Comparison of ENCODE assay signal across 8 cellular contexts in the genomic region with DNA sequence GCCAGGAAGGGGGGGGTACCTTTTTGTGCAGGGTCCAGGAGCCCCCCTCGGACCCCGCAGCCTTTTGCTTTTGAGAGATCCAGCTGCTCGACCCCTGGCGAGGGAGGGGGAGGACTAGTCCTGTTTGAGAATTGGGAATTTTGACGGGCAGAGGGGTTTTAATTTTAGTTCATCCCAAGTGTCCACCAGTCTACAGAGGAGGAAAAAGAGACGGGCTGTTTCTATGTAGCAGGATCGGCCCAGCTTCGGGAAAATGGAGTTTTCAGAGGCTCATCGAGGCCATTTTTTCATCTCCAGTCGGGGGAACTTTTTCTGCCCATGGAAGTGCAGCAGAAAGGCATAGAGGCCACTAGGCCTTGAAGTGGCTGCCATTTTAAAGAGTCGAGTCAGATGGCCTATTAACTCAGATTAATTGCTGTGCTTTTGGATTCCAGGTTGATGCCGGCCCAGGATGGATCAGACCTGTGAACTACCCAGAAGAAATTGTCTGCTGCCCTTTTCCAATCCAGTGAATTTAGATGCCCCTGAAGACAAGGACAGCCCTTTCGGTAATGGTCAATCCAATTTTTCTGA. TPM values are rescaled to one million over a fixed set of nuclear protein-coding genes. Genes with fewer than 3 reads are reported as not detected.
DNase-seq lines count a peak whose midpoint lies in the region; ATAC-seq and TF ChIP-seq lines count a peak whose summit lies in the region.

No MANE protein-coding gene starts in this region.

- intact Hi-C loops in MCF 10A (cut with micrococcal nuclease) = no loop called here

- peaks cover 3 to 15% (median 8%) of the 10 kb centered on the region in 11 experiments; a peak in 16 of 22 replicates for H4K20me1 ChIP-seq in BLaER1 treated with 17β-estradiol and CSF1 and Interleukin-3, amounts not matched to agents 10 nM and 100 nM

- no peaks in the 10 kb centered on the region for H3K27me3 Mint-ChIP-seq in MCF 10A (ENCODE audit: insufficient read depth, unreplicated experiment)

- BruUV-seq in MCF 10A (replicated peaks; lab: Mats Ljungman, UMichigan) = no TSS peak

- H3K27ac Mint-ChIP-seq in MCF 10A (ENCODE audit: low read depth, unreplicated experiment) = peak overlapping the region; percentile 65

- H3K4me1 Mint-ChIP-seq in MCF 10A (ENCODE audit: insufficient read depth, unreplicated experiment) = peaks cover 23% of the 10 kb centered on the region

- H3K36me3 Mint-ChIP-seq in MCF 10A (ENCODE audit: insufficient read depth, unreplicated experiment) = peaks cover 50% of the 10 kb centered on the region

- peak overlapping the region; percentile 53 to 82 (median 76) for H3K4me3 ChIP-seq in BLaER1 treated with 17β-estradiol and CSF1 and Interleukin-3, amounts not matched to agents 10 nM and 100 nM
- peak overlapping the region; percentile 28 for H3K4me3 ChIP-seq in mucosa of stomach (ENCODE audit: low read length)

- ATAC-seq in HG02840 (IDR thresholded peaks at IDR 0.05; ENCODE audit: low FRiP score, unreplicated experiment) (no peak), GM18909 (IDR thresholded peaks at IDR 0.05; ENCODE audit: poor library complexity, unreplicated experiment) (no peak), HG02678 (IDR thresholded peaks at IDR 0.05; ENCODE audit: unreplicated experiment) (no peak)

- no peaks in the 10 kb centered on the region for H3K27me3 ChIP-seq in BLaER1 treated with 17β-estradiol and CSF1 and Interleukin-3, amounts not matched to agents 10 nM and 100 nM
- no peaks in the 10 kb centered on the region for H3K27me3 ChIP-seq in mucosa of stomach (ENCODE audit: control insufficient read depth, insufficient read depth, low read length)

- peak overlapping the region; percentile 74 for H3K4me3 Mint-ChIP-seq in MCF 10A (ENCODE audit: unreplicated experiment)

- peak overlapping the region; percentile 86 to 99 (median 96) for H3K9ac ChIP-seq in BLaER1 treated with 17β-estradiol and CSF1 and Interleukin-3, amounts not matched to agents 10 nM and 100 nM
- peak overlapping the region; percentile 86 for H3K9ac ChIP-seq in mucosa of stomach (ENCODE audit: low read length)

- H3K4me1 ChIP-seq in BLaER1 treated with 17β-estradiol and CSF1 and Interleukin-3, amounts not matched to agents 10 nM and 100 nM = peaks cover 36 to 51% (median 47%) of the 10 kb centered on the region in 10 experiments
- H3K4me1 ChIP-seq in mucosa of stomach (ENCODE audit: control insufficient read depth, insufficient read depth, low read length) = peaks cover 19% of the 10 kb centered on the region

- H3K4me2 ChIP-seq in BLaER1 treated with 17β-estradiol and CSF1 and Interleukin-3, amounts not matched to agents 10 nM and 100 nM = peak overlapping the region; percentile 80 to 98 (median 95)

- H3K9me3 Mint-ChIP-seq in MCF 10A (ENCODE audit: unreplicated experiment) = no peaks in the 10 kb centered on the region

- DNase-seq in MCF 10A (ENCODE audit: unreplicated experiment) = no peak
- no peak for DNase-seq in ureter (ENCODE audit: low spot score)

- CTCF ChIA-PET in MCF 10A (lab: Yijun Ruan, JAX) = interaction anchor here (14.1 kb wide), 1 partner anchor 22 kb away, joined by 140 read pairs; no protein-coding TSS in a partner anchor

- peak overlapping the region; percentile 84 to 97 (median 96) for H3K27ac ChIP-seq in BLaER1 treated with 17β-estradiol and CSF1 and Interleukin-3, amounts not matched to agents 10 nM and 100 nM
- peak overlapping the region; percentile 69 for H3K27ac ChIP-seq in KOPT-K1 (ENCODE audit: low read depth, low read length, poor library complexity, severe bottlenecking)

- POLR2A ChIA-PET in MCF 10A (lab: Yijun Ruan, JAX) = interaction anchor here (0.6 to 2.5 kb wide), 13 partner anchors 10 to 255 kb away, joined by 3 to 15 read pairs (median 4); a partner anchor contains a TSS

- peaks cover 30 to 48% (median 43%) of the 10 kb centered on the region in 11 experiments for H3K36me3 ChIP-seq in BLaER1 treated with 17β-estradiol and CSF1 and Interleukin-3, amounts not matched to agents 10 nM and 100 nM
- H3K36me3 ChIP-seq in KOPT-K1 (ENCODE audit: insufficient read depth, low read length) (peaks cover 45% of the 10 kb centered on the region), mucosa of stomach (ENCODE audit: control insufficient read depth, insufficient read depth, low read length) (no peaks in the 10 kb centered on the region)

- TF ChIP-seq CTCF in MCF 10A (IDR thresholded peaks at IDR 0.05; ENCODE audit: unreplicated experiment) = no peak

- H3K9me3 ChIP-seq in BLaER1 treated with 17β-estradiol and CSF1 and Interleukin-3, amounts not matched to agents 10 nM and 100 nM (replicated peaks in 1 of 11) = no peaks in the 10 kb centered on the region
- H3K9me3 ChIP-seq in KOPT-K1 (ENCODE audit: insufficient read depth, low read length, poor library complexity, severe bottlenecking) = no peaks in the 10 kb centered on the region
- H3K9me3 ChIP-seq in mucosa of stomach (ENCODE audit: control insufficient read depth, low read length) = no peaks in the 10 kb centered on the region

RNA-seq across cellular contexts. Expression of a gene that starts 1.2 kb away (rescaled TPM):
- 110 and 111 TPM in 2 replicates for total RNA-seq in MCF 10A (2022)
- 118 TPM for total RNA-seq in ureter

RNA-seq across cellular contexts. Expression of a gene that starts 48.0 kb away (rescaled TPM):
- total RNA-seq in MCF 10A (2022) (1.5 and 1.8 TPM in 2 replicates), ureter (6.4 TPM)
